In the genomic region with DNA sequence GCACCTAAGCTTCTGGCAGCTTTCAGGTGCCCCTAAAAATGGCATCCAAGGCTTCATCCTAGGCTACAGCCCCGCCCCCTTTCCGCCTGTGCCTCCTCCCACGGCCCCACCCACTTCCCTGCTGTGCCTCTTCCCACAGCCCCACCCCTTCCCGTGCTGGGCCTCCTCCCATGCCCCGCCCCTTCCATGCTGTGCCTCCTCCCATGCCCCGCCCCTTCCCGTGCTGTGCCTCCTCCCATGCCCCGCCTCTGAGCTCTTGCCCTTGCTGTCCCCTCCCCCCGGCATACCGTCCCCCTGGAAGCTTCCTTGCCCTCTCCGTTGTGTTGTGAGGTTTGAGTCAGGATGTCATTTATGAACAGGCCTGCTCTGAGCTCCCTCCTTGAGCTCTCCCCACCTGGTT, we compare ENCODE assay signal across 14 cellular contexts.
DNase-seq lines count a peak whose midpoint lies in the region; TF ChIP-seq lines count a peak whose summit lies in the region.
"Had no signal": no experiment of that assay in that cellular context is flagged by ENCODE, and none has a peak within 500 bp of the region (broad histone marks: within the 10 kb centered on the region; RNA-seq: fewer than 3 reads in every experiment).

No MANE protein-coding gene starts in this region.

- WGBS in mesendoderm (ENCODE audit: extremely low coverage, insufficient coverage, low lambda C conversion rate) = no CpG with 5 or more reads among the region's 11 CpGs

- H3K79me2 ChIP-seq in mesendoderm (ENCODE audit: control insufficient read depth, insufficient read depth, low read length) = no peaks in the 10 kb centered on the region

- H3K36me3 ChIP-seq in mesendoderm (ENCODE audit: control insufficient read depth, insufficient read depth, low read length) = no peaks in the 10 kb centered on the region
- H3K36me3 ChIP-seq: stomach, uterus had no signal

- no peaks in the 10 kb centered on the region for H3K4me1 ChIP-seq in mesendoderm (ENCODE audit: control insufficient read depth, low read depth, low read length)
- H3K4me1 ChIP-seq: psoas muscle, stomach, uterus had no signal

- no peak overlapping the region for H3K9ac ChIP-seq in mesendoderm (ENCODE audit: low read length)

- H4K5ac ChIP-seq in mesendoderm (ENCODE audit: low read length) = no peak overlapping the region

- H3K27ac ChIP-seq in mesendoderm (ENCODE audit: low read depth, low read length) = no peak overlapping the region
- no peak overlapping the region for H3K27ac ChIP-seq in substantia nigra (ENCODE audit: low read depth, low read length, poor library complexity, severe bottlenecking)
- H3K27ac ChIP-seq: psoas muscle, stomach, uterus had no signal

- no peak overlapping the region for H3K4me2 ChIP-seq in mesendoderm (ENCODE audit: low read length)

- no peaks in the 10 kb centered on the region for H3K79me1 ChIP-seq in mesendoderm (ENCODE audit: low read length)

- H3K4me3 ChIP-seq in GM12865 (ENCODE audit: low read depth, low read length) (no peak overlapping the region), mesendoderm (ENCODE audit: low read length) (no peak overlapping the region)
- H3K4me3 ChIP-seq: psoas muscle, stomach, uterus had no signal

- no peak overlapping the region for H2BK15ac ChIP-seq in mesendoderm (replicated peaks; ENCODE audit: low read depth)

- H4K8ac ChIP-seq in mesendoderm (ENCODE audit: low read depth, low read length) = no peak overlapping the region

- no peak for TF ChIP-seq CTCF in GM12865 (IDR thresholded peaks at IDR 0.05; ENCODE audit: insufficient read depth, low read depth, low read length, missing control alignments)

- no peak overlapping the region for H3K56ac ChIP-seq in mesendoderm (ENCODE audit: low read length)

- no peak overlapping the region for H3K18ac ChIP-seq in mesendoderm (ENCODE audit: low read length)

- H3K4ac ChIP-seq in mesendoderm (ENCODE audit: low read depth, low read length) = no peak overlapping the region

- DNase-seq in activated CD4-positive, alpha-beta T cell treated with anti-CD3 and anti-CD28 coated beads for 48 hours = peak; percentile 23
- DNase-seq in activated CD4-positive, alpha-beta T cell treated with anti-CD3 and anti-CD28 coated beads, Interleukin-2, amount 50 U/mL, for 1 hour = no peak
- DNase-seq in GM12865 (ENCODE audit: low read depth) = peak; percentile 9
- DNase-seq in RPMI8226 = peak; percentile 76
- peak; percentile 60 for DNase-seq in mesendoderm
- no peak for DNase-seq in CD1c-positive myeloid dendritic cell (ENCODE audit: extremely low spot score)
- DNase-seq in substantia nigra (lab: John Stamatoyannopoulos, UW) = no peak
- no peak for DNase-seq in dermis blood vessel endothelial cell
- DNase-seq: central memory CD4-positive, alpha-beta T cell; NCI-H2081; NCI-H69; psoas muscle; stomach had no signal

- no peak overlapping the region for H2BK120ac ChIP-seq in mesendoderm (ENCODE audit: low read depth, low read length)

- no peak overlapping the region for H2BK5ac ChIP-seq in mesendoderm (ENCODE audit: low read length)

- no peak overlapping the region for H2AK5ac ChIP-seq in mesendoderm (ENCODE audit: low read length)

- no peaks in the 10 kb centered on the region for H3K27me3 ChIP-seq in mesendoderm (ENCODE audit: insufficient read depth, low read length, poor library complexity)
- H3K27me3 ChIP-seq: uterus had no signal

- no peak overlapping the region for H3K23ac ChIP-seq in mesendoderm (ENCODE audit: low read length)

Comparison
In these comparisons a context has a peak if more than half of its experiments do, and no peak if none do; other contexts are left out.
1. DNase-seq: peak in activated CD4-positive, alpha-beta T cell treated with anti-CD3 and anti-CD28 coated beads for 48 hours (single experiment), GM12865 (single experiment), RPMI8226 (single experiment) and mesendoderm (single experiment); none in activated CD4-positive, alpha-beta T cell treated with anti-CD3 and anti-CD28 coated beads, Interleukin-2, amount 50 U/mL, for 1 hour (single experiment), CD1c-positive myeloid dendritic cell (single experiment), substantia nigra (0 of 49) and dermis blood vessel endothelial cell (single experiment).